ENCODE assay signal across 9 cellular contexts in the genomic region with DNA sequence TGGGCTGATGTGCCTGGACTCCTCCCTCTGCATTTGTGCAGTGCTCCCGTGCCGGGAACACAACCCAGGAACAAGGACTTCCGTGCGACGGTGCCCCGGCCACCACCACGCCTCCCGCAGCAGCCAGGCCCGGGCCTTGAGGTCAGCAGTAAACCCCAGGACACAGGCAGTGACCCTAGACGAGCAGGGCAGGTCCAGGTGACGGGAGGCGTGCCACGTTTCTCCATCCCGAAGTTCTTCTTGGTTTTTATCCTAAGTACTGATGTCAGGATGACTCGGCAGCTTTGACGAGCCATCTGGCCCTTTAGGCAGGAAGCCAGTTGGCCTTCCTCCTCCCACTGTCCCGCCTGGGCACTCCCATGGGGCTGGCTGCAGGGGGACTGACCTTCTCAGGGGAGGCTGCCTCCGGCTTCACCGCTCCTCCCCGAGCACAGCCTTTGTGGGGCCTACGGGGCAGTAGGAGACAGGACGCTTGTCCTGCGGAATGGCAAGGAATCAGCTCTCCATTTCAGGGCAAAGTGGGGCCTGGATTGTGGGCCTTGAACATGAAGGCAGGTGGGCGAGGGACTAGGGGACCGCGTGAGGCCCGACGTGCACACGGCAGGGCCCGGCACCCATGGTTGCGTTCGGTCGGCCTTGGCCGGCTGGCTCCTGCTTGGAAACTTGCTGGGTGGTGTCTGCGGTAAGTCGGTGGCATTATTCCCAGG.
DNase-seq lines count a peak whose midpoint lies in the region; ATAC-seq, FAIRE-seq and TF ChIP-seq lines count a peak whose summit lies in the region.
"Had no signal": no experiment of that assay in that cellular context is flagged by ENCODE, and none has a peak within 500 bp of the region (broad histone marks: within the 10 kb centered on the region; RNA-seq: fewer than 3 reads in every experiment).

No MANE protein-coding gene starts in this region.

- H3K9me3 ChIP-seq in psoas muscle, result no peaks in the 10 kb centered on the region

- WGBS in psoas muscle, 3 donors, result 48 to 62% (median 48%) methylated on average over 36 of the region's 36 CpGs

- peak overlapping the region; percentile 25 for H3K4me3 ChIP-seq in psoas muscle
- H3K4me3 ChIP-seq: dorsolateral prefrontal cortex had no signal

- no peak for FAIRE-seq in RCC 7860 (lab: Jason Lieb, UNC)

- no peaks in the 10 kb centered on the region for H3K36me3 ChIP-seq in psoas muscle (ENCODE audit: insufficient read depth in 1 of 2, low read depth in 1 of 2)

- intact Hi-C loops in psoas muscle (cut with DNase I), result no loop called here

- H3K27me3 ChIP-seq in psoas muscle (ENCODE audit: insufficient read depth in 3 of 3, low read length in 2 of 3), result no peaks in the 10 kb centered on the region
- H3K27me3 ChIP-seq: dorsolateral prefrontal cortex had no signal

- ATAC-seq in psoas muscle (peak; percentile 44 to 65 (median 56)), GM18861 (IDR thresholded peaks at IDR 0.05; ENCODE audit: unreplicated experiment) (no peak)

- peaks cover 33% of the 10 kb centered on the region for H3K4me1 ChIP-seq in psoas muscle

- H3K27ac ChIP-seq in psoas muscle, result peak overlapping the region; percentile 10

- peak; percentile 43 for DNase-seq in GM03348 (ENCODE audit: low spot score)
- DNase-seq in RPMI7951 (ENCODE audit: low read depth), result peak; percentile 85
- DNase-seq in fibroblast of peridontal ligament (ENCODE audit: extremely low read depth), result peak; percentile 55
- DNase-seq in psoas muscle, result peak; percentile 64 to 82
- DNase-seq in central memory CD4-positive, alpha-beta T cell, result no peak
- DNase-seq in RCC 7860 (ENCODE audit: low spot score), result no peak
- DNase-seq: NCI-H345 had no signal

- TF ChIP-seq CTCF in psoas muscle (IDR thresholded peaks at IDR 0.05), result no peak

Comparison
In these comparisons a context has a peak if more than half of its experiments do, and no peak if none do; other contexts are left out.
1. DNase-seq: peak in GM03348 (single experiment), RPMI7951 (single experiment), fibroblast of peridontal ligament (single experiment) and psoas muscle (2 of 2); none in central memory CD4-positive, alpha-beta T cell (single experiment) and RCC 7860 (single experiment).